ENCODE assay signal across 14 cellular contexts in the genomic region with DNA sequence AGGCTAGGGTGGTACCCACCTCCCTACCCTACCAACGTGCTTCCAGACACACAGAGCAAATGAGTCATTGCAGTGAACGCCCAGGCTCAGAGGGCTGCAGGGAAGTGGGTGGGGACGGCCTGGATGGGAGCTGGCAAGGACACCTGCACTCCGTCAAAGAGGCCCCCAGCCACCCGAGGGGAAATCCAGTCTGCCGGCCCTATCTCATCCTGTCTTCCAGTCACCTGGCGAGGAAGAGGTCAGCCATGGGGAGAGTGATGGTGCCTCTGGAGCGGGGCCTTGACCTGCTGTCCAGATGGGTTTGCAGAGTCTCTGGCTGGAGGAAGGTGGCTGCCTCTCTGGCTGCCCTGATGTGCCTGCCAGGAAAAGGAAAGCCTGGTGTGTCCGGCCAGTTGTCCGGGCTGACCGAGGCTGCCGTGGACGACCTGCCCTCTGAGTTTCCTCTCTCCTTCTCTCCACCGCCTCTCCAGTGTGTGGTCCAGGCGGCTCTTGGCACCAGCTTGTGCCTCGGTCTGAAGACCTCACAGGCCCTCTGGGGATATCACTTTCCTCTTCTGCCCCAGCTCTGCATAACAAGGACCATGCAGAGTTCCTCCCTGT.
A peak's percentile ranks its signal among the peaks of the same experiment; 100 is the strongest.
DNase-seq lines count a peak whose midpoint lies in the region.
"Had no signal": no experiment of that assay in that cellular context is flagged by ENCODE, and none has a peak within 500 bp of the region (broad histone marks: within the 10 kb centered on the region; RNA-seq: fewer than 3 reads in every experiment).

No MANE protein-coding gene starts in this region.

- no peaks in the 10 kb centered on the region for H3K9me3 ChIP-seq in esophagus (ENCODE audit: control insufficient read depth in 2 of 2, insufficient read depth in 1 of 2, low read depth in 1 of 2, low read length in 1 of 2)

- H3K36me3 ChIP-seq in esophagus (ENCODE audit: control insufficient read depth in 2 of 2, insufficient read depth in 2 of 2, low read length in 1 of 2), result no peaks in the 10 kb centered on the region

- DNase-seq in A172 (ENCODE audit: low spot score) (peak; percentile 84), NCI-H510A (lab: John Stamatoyannopoulos, UW) (peak; percentile 48), myocyte (ENCODE audit: low read depth) (peak; percentile 36), substantia nigra (lab: John Stamatoyannopoulos, UW) (no peak), kidney tubule cell (ENCODE audit: low spot score) (no peak), NCI-H146 (lab: John Stamatoyannopoulos, UW) (no peak)
- DNase-seq in stimulated activated CD4-positive, alpha-beta T cell treated with anti-CD3 and anti-CD28 coated beads, Interleukin-2, amount 100 ng/mL, for 48 hours, result no peak
- DNase-seq: activated CD4-positive, alpha-beta T cell treated with anti-CD3 and anti-CD28 coated beads, Interleukin-2, amount 50 U/mL, for 1 hour; GF-D8; KG1; naive thymus-derived CD8-positive, alpha-beta T cell; stimulated activated naive CD4-positive, alpha-beta T cell had no signal

- H3K27ac ChIP-seq in esophagus (ENCODE audit: low read depth in 2 of 2, low read length in 1 of 2) (peak overlapping the region; percentile 67 to 77), substantia nigra (ENCODE audit: low read depth, low read length, poor library complexity, severe bottlenecking) (no peak overlapping the region)
- H3K27ac ChIP-seq: SK-N-MC had no signal

- peak overlapping the region in 1 of 2 donors; percentile 11 for H3K4me3 ChIP-seq in esophagus (ENCODE audit: low read depth in 1 of 2, low read length in 2 of 2)
- H3K4me3 ChIP-seq: SK-N-MC had no signal

- WGBS in esophagus, 2 donors, result 44 to 56% methylated on average over 16 of the region's 16 CpGs

- H3K27me3 ChIP-seq in esophagus (ENCODE audit: control insufficient read depth in 1 of 2, insufficient read depth in 2 of 2, low read length in 2 of 2), result no peaks in the 10 kb centered on the region

- H3K4me1 ChIP-seq in esophagus (ENCODE audit: control insufficient read depth in 2 of 2, insufficient read depth in 2 of 2, low read length in 1 of 2), result peaks cover 0 to 2% of the 10 kb centered on the region in 2 donors

Comparison
In these comparisons a context has a peak if more than half of its experiments do, and no peak if none do; other contexts are left out.
1. DNase-seq: peak in A172 (single experiment), NCI-H510A (single experiment) and myocyte (single experiment); none in substantia nigra (0 of 49), stimulated activated CD4-positive, alpha-beta T cell treated with anti-CD3 and anti-CD28 coated beads, Interleukin-2, amount 100 ng/mL, for 48 hours (0 of 2), kidney tubule cell (single experiment) and NCI-H146 (single experiment).